ENCODE assay signal across 20 cellular contexts in the genomic region with DNA sequence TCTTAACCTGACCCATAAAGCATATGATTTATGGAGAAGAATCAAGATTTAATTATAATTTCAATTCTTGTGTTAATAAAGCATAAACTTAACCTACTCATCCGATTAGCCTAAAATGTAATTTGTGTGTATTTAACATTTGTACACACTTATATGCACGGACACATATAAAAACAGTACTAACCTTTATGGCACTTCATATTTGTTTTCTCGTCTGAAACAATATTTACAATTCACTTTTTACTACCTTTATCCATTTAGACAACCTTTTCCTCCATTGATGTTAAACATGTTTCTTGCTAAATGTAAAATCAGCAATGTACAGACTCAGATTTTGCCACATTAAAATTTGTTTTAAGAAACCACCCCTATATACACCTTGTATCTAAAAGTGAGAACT. TPM values are rescaled to one million over a fixed set of nuclear protein-coding genes. Genes with fewer than 3 reads are reported as not detected.
"Had no signal": no experiment of that assay in that cellular context is flagged by ENCODE, and none has a peak within 500 bp of the region (broad histone marks: within the 10 kb centered on the region; RNA-seq: fewer than 3 reads in every experiment).

No MANE protein-coding gene starts in this region.

- H3K79me2 ChIP-seq: hepatocyte, parathyroid adenoma had no signal

- H2AFZ ChIP-seq: hepatocyte, parathyroid adenoma had no signal

- H3K4me1 ChIP-seq: body of pancreas, parathyroid adenoma, thyroid gland, upper lobe of left lung, vagina had no signal

- H3K27me3 ChIP-seq: body of pancreas, cardiac muscle cell, colonic mucosa, gastroesophageal sphincter, sigmoid colon, thyroid gland, upper lobe of left lung, vagina had no signal

- ATAC-seq: gastroesophageal sphincter had no signal

- H3K9me3 Mint-ChIP-seq: activated T-cell treated with anti-CD3 and anti-CD28 coated beads, Interleukin-2, amount 50 U/mL, for 72 hours; mesothelial cell of epicardium; naive thymus-derived CD4-positive, alpha-beta T cell; stimulated activated memory B cell treated with anti-CD40 and anti-IgM and Interleukin-4, amounts not matched to agents 10 μg/mL and 1 μg/mL and 100 μg/mL, for 72 hours; stimulated activated naive CD8-positive, alpha-beta T cell treated with anti-CD3 and anti-CD28 coated beads, Interleukin-15, amount 100 ng/mL, for 72 hours had no signal

- H3K27ac Mint-ChIP-seq: activated CD4-positive, alpha-beta T cell treated with anti-CD3 and anti-CD28 coated beads for 36 hours; activated naive CD8-positive, alpha-beta T cell; activated T-cell treated with anti-CD3 and anti-CD28 coated beads, Interleukin-2, amount 50 U/mL, for 72 hours; mesothelial cell of epicardium; naive thymus-derived CD4-positive, alpha-beta T cell; stimulated activated memory B cell treated with anti-CD40 and anti-IgM and Interleukin-4, amounts not matched to agents 10 μg/mL and 1 μg/mL and 100 μg/mL, for 72 hours; stimulated activated naive CD8-positive, alpha-beta T cell treated with anti-CD3 and anti-CD28 coated beads, Interleukin-15, amount 100 ng/mL, for 72 hours had no signal

- H3K4me2 ChIP-seq: hepatocyte had no signal

- H3K27ac ChIP-seq: body of pancreas, cardiac muscle cell, colonic mucosa, gastroesophageal sphincter, hepatocyte, parathyroid adenoma, psoas muscle, sigmoid colon, thyroid gland, upper lobe of left lung, vagina had no signal

- H3K36me3 ChIP-seq: cardiac muscle cell, colonic mucosa, gastroesophageal sphincter, sigmoid colon, thyroid gland, upper lobe of left lung, vagina had no signal

- DNase-seq: cerebellar nuclear complex had no signal

- FAIRE-seq: small intestine had no signal

- H3K36me3 Mint-ChIP-seq: activated naive CD8-positive, alpha-beta T cell; mesothelial cell of epicardium; naive thymus-derived CD4-positive, alpha-beta T cell; stimulated activated memory B cell treated with anti-CD40 and anti-IgM and Interleukin-4, amounts not matched to agents 10 μg/mL and 1 μg/mL and 100 μg/mL, for 72 hours had no signal

- H3K4me1 Mint-ChIP-seq: stimulated activated memory B cell treated with anti-CD40 and anti-IgM and Interleukin-4, amounts not matched to agents 10 μg/mL and 1 μg/mL and 100 μg/mL, for 72 hours; stimulated activated naive CD8-positive, alpha-beta T cell treated with anti-CD3 and anti-CD28 coated beads, Interleukin-15, amount 100 ng/mL, for 72 hours had no signal

- H3K9ac ChIP-seq: parathyroid adenoma had no signal

- H3K4me3 ChIP-seq: body of pancreas, cardiac muscle cell, colonic mucosa, gastroesophageal sphincter, hepatocyte, psoas muscle, sigmoid colon, thyroid gland, upper lobe of left lung, vagina had no signal

- H3K9me3 ChIP-seq: body of pancreas, colonic mucosa, gastroesophageal sphincter, psoas muscle, sigmoid colon, thyroid gland, upper lobe of left lung, vagina had no signal

- H3K4me3 Mint-ChIP-seq: activated CD4-positive, alpha-beta T cell treated with anti-CD3 and anti-CD28 coated beads for 36 hours; activated naive CD8-positive, alpha-beta T cell; activated T-cell treated with anti-CD3 and anti-CD28 coated beads, Interleukin-2, amount 50 U/mL, for 72 hours; mesothelial cell of epicardium; stimulated activated memory B cell treated with anti-CD40 and anti-IgM and Interleukin-4, amounts not matched to agents 10 μg/mL and 1 μg/mL and 100 μg/mL, for 72 hours; stimulated activated naive CD8-positive, alpha-beta T cell treated with anti-CD3 and anti-CD28 coated beads, Interleukin-15, amount 100 ng/mL, for 72 hours had no signal

RNA-seq across cellular contexts. Expression of gene MEGF10, which starts 22.8 kb away (rescaled TPM):
- total RNA-seq: activated CD4-positive, alpha-beta T cell treated with anti-CD3 and anti-CD28 coated beads for 36 hours; naive thymus-derived CD4-positive, alpha-beta T cell had no signal
- polyA plus RNA-seq: naive thymus-derived CD4-positive, alpha-beta T cell had no signal
